In genomic region chr6:136307351-136307750, GRCh38 we compare ENCODE assay signal across 1 cellular context.
TF ChIP-seq lines count a peak whose summit lies in the region.

No MANE protein-coding gene starts in this region.

TF ChIP-seq in GM12878, 131 proteins besides CTCF, POLR2A, EP300 and RAD21 (continued from another document):
- TF ChIP-seq CUX1 (IDR thresholded peaks at IDR 0.05; ENCODE audit: insufficient replicate concordance, low read depth, low read length), result no peak
- no peak for TF ChIP-seq NFIC (IDR thresholded peaks at IDR 0.05; ENCODE audit: low read depth, low read length)
